ENCODE assay signal across 8 cellular contexts in the genomic region with DNA sequence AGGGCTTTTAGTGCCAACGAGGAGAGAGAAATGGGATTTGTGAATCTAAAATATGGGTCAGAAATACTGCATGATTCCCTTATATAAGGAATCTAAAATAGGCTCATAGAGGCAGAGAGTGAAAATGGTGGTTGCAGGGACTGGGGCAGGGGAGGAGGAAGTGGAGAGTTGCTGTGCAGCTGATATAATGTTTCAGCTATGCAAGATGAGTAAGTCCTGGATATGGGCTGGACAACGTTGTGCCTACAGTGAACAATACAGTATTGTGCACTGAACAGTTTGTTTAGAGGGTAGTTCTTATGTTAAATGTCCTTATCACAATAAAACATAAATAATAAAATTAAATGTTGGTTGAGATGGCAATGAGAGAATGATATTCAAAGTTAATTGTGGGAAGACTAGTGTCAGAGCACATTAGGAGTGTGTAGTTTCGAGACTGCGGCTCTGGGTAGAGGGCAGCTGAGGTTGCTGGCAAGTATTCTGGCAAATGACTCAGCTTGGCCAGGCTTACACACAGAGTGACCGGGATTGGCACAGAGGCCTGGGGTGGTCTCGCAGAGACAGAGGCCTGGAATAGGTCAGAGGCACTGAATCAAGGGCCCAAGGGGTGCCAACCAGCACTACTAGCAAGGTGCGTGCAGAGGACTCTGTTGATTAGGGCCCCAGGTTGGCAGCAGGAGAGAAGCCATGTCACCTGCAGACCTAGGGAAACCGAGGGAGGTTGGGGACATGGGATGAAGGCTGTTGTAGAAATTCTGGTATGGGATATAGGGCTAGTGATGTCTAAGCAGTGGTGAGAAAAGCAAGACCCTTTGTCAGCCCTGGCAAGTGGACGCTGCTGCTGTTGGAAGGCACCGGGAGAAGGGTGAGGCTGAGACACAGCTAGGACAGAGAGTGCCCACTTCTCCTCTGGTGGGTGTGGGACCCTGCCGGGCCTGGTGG. TPM values are rescaled to one million over a fixed set of nuclear protein-coding genes. Genes with fewer than 3 reads are reported as not detected.
DNase-seq lines count a peak whose midpoint lies in the region; ATAC-seq and TF ChIP-seq lines count a peak whose summit lies in the region.

No MANE protein-coding gene starts in this region.

- H3K4me3 ChIP-seq in ovary: no peak overlapping the region

- TF ChIP-seq CTCF in ovary (IDR thresholded peaks at IDR 0.05): no peak

- WGBS in ovary, 3 donors: 64 to 70% (median 67%) methylated on average over 11 of the region's 11 CpGs

- H3K27me3 ChIP-seq in ovary: no peaks in the 10 kb centered on the region

- no peaks in the 10 kb centered on the region for H3K36me3 ChIP-seq in ovary

- TF ChIP-seq POLR2A in ovary (IDR thresholded peaks at IDR 0.05): no peak

- no peak for TF ChIP-seq EP300 in ovary (IDR thresholded peaks at IDR 0.05)

- peak overlapping the region in 1 of 2 donors; percentile 84 for H3K27ac ChIP-seq in ovary

- DNase-seq in COLO668 (lab: John Stamatoyannopoulos, UW; ENCODE audit: unreplicated experiment): peak; percentile 9
- peak; percentile 58 for DNase-seq in OCI-M1 (lab: John Stamatoyannopoulos, UW)
- peak; percentile 9 to 41 (median 39) for DNase-seq in ovary
- no peak for DNase-seq in OCI-M2 (lab: John Stamatoyannopoulos, UW; ENCODE audit: unreplicated experiment)
- no peak for DNase-seq in NCI-H2227 (lab: John Stamatoyannopoulos, UW; ENCODE audit: unreplicated experiment)
- DNase-seq in stimulated activated CD4-positive, alpha-beta T cell treated with anti-CD3 and anti-CD28 coated beads, Interleukin-4, amount 100 ng/mL, for 24 hours: no peak

- H3K9me3 ChIP-seq in ovary: peaks cover 0 to 7% of the 10 kb centered on the region in 2 donors

- intact Hi-C loops in ovary (cut with DNase I): no loop called here

- ATAC-seq in GM21825 (IDR thresholded peaks at IDR 0.05; ENCODE audit: unreplicated experiment) (peak; percentile 39), esophagus mucosa (peak; percentile 74)

- peaks cover 52% of the 10 kb centered on the region for H3K4me1 ChIP-seq in ovary (ENCODE audit: insufficient read depth)

RNA-seq across cellular contexts. Expression of a gene that starts 2.8 kb away (rescaled TPM):
- total RNA-seq in esophagus mucosa (3.3 TPM), ovary (100 to 1,000 TPM in 5 of 7 donors, 10 to 100 TPM in 2; 35.6 to 511 (median 174) TPM)
- 100 to 1,000 TPM in 1 of 2 donors, 10 to 100 TPM in 1; 56.7 to 603 TPM for polyA plus RNA-seq in ovary

RNA-seq across cellular contexts. Expression of a gene that starts 19.3 kb away (rescaled TPM):
- total RNA-seq in esophagus mucosa: 7.0 TPM
- total RNA-seq in ovary: 10 to 100 TPM; 19.4 to 38.0 (median 28.6) TPM
- 10 to 100 TPM; 25.5 to 27.4 TPM for polyA plus RNA-seq in ovary

RNA-seq across cellular contexts. Expression of a gene that starts 21.8 kb away (rescaled TPM):
- total RNA-seq in esophagus mucosa (2.3 TPM), ovary (10 to 100 TPM in 3 of 7 donors, 1 to 10 TPM in 4; 4.8 to 21.9 (median 7.3) TPM)
- polyA plus RNA-seq in ovary: 1 to 10 TPM; 8.1 to 9.7 TPM

Comparison
In these comparisons a context has a peak if more than half of its experiments do, and no peak if none do; other contexts are left out.
1. DNase-seq: peak in COLO668 (single experiment), OCI-M1 (single experiment) and ovary (5 of 5); none in OCI-M2 (single experiment), NCI-H2227 (single experiment) and stimulated activated CD4-positive, alpha-beta T cell treated with anti-CD3 and anti-CD28 coated beads, Interleukin-4, amount 100 ng/mL, for 24 hours (single experiment).